26 cellular contexts compared by ENCODE assay signal in genomic region chr6:91057689-91058088, GRCh38.
"Had no signal": no experiment of that assay in that cellular context is flagged by ENCODE, and none has a peak within 500 bp of the region (broad histone marks: within the 10 kb centered on the region; RNA-seq: fewer than 3 reads in every experiment).

No MANE protein-coding gene starts in this region.

- H3K4me3 ChIP-seq: colonic mucosa, coronary artery, dorsolateral prefrontal cortex, esophagus muscularis mucosa, esophagus squamous epithelium, gastrocnemius medialis, gastroesophageal sphincter, heart left ventricle, heart right ventricle had no signal

- H3K27me3 ChIP-seq: colonic mucosa, esophagus muscularis mucosa, esophagus squamous epithelium, foreskin keratinocyte, gastrocnemius medialis, gastroesophageal sphincter, heart left ventricle, heart right ventricle had no signal

- FAIRE-seq: colon, endothelial cell of umbilical vein had no signal

- H3K4me1 ChIP-seq: colonic mucosa, esophagus muscularis mucosa, esophagus squamous epithelium, gastrocnemius medialis, gastroesophageal sphincter, heart left ventricle, heart right ventricle had no signal

- ATAC-seq: effector memory CD8-positive, alpha-beta T cell; esophagus mucosa; foreskin keratinocyte; gastrocnemius medialis; gastroesophageal sphincter; heart left ventricle; heart right ventricle had no signal

- H3K9me3 ChIP-seq: colonic mucosa had no signal

- H3K36me3 ChIP-seq: colonic mucosa, esophagus muscularis mucosa, esophagus squamous epithelium, gastrocnemius medialis, gastroesophageal sphincter, heart left ventricle, heart right ventricle had no signal

- H3K27ac ChIP-seq: colonic mucosa, coronary artery, dorsolateral prefrontal cortex, epithelial cell of prostate, esophagus muscularis mucosa, esophagus squamous epithelium, foreskin keratinocyte, gastrocnemius medialis, gastroesophageal sphincter, heart left ventricle, heart right ventricle had no signal

- DNase-seq: colonic mucosa; cortex of kidney; dermis blood vessel endothelial cell; dorsolateral prefrontal cortex; effector CD4-positive, alpha-beta T cell; effector CD8-positive, alpha-beta T cell; effector memory CD4-positive, alpha-beta T cell; effector memory CD8-positive, alpha-beta T cell; endodermal cell; erythroblast; esophagus squamous epithelium; foreskin fibroblast; foreskin keratinocyte; foreskin melanocyte; gastrocnemius medialis; glutamatergic neuron; head of caudate nucleus; heart left ventricle; heart right ventricle had no signal
